Comparison of ENCODE assay signal across 8 cellular contexts in genomic region chr12:123150804-123151678, GRCh38. TPM values are rescaled to one million over a fixed set of nuclear protein-coding genes. Genes with fewer than 3 reads are reported as not detected.
DNase-seq lines count a peak whose midpoint lies in the region; ATAC-seq and TF ChIP-seq lines count a peak whose summit lies in the region.

PITPNM2 (minus strand) TSS chr12:123151090; CDS start chr12:123034590, 116,500 bp downstream.

- no peak for TF ChIP-seq EP300 in Ishikawa (IDR thresholded peaks at IDR 0.05; ENCODE audit: borderline replicate concordance)

- peak within 1 kb of the TSS; percentile 73 to 87 for H3K27ac ChIP-seq in right atrium auricular region

- peak within 1 kb of the TSS; percentile 55 to 73 for H3K4me3 ChIP-seq in right atrium auricular region
- peak within 1 kb of the TSS; percentile 60 for H3K4me3 ChIP-seq in retinal pigment epithelial cell (ENCODE audit: low read length)

- H3K9me3 ChIP-seq in T-helper 17 cell (ENCODE audit: control insufficient read depth, low read length, poor library complexity, severe bottlenecking) (no peaks in the 10 kb centered on the region), right atrium auricular region (no peaks in the 10 kb centered on the region)

- no peaks in the 10 kb centered on the region for H3K27me3 Mint-ChIP-seq in T-helper 17 cell

- H3K4me3 Mint-ChIP-seq in T-helper 17 cell: peak within 1 kb of the TSS; percentile 91

- peaks cover 18% of the 10 kb centered on the region for H3K4me1 Mint-ChIP-seq in T-helper 17 cell

- no peak for TF ChIP-seq RAD21 in Ishikawa (IDR thresholded peaks at IDR 0.05; ENCODE audit: low read depth)

- ATAC-seq in GM19351 (IDR thresholded peaks at IDR 0.05; ENCODE audit: unreplicated experiment) (peak; percentile 67), T-helper 17 cell (peak; percentile 93)

- H3K27me3 ChIP-seq in right atrium auricular region: no peaks in the 10 kb centered on the region

- no peak within 1 kb of the TSS for H3K27ac Mint-ChIP-seq in T-helper 17 cell

- peaks cover 3% of the 10 kb centered on the region for H3K36me3 Mint-ChIP-seq in T-helper 17 cell (ENCODE audit: low read depth)

- DNase-seq in Ammon's horn (ENCODE audit: low spot score) (peak; percentile 40), T-helper 17 cell (peak; percentile 43 to 61 (median 52)), amniotic epithelial cell (ENCODE audit: low read depth) (peak; percentile 47), right atrium auricular region (ENCODE audit: low spot score) (no peak), retinal pigment epithelial cell (ENCODE audit: low read depth) (no peak), A172 (ENCODE audit: low spot score) (no peak)

- H3K36me3 ChIP-seq in right atrium auricular region: no peaks in the 10 kb centered on the region

- TF ChIP-seq CTCF in right atrium auricular region (IDR thresholded peaks at IDR 0.05): peak in 1 of 2 donors; percentile 42
- no peak for TF ChIP-seq CTCF in retinal pigment epithelial cell (conservative IDR thresholded peaks at IDR 0.05; ENCODE audit: low read depth, low read length)

- H3K4me1 ChIP-seq in right atrium auricular region: peaks cover 0 to 31% of the 10 kb centered on the region in 2 donors

TF ChIP-seq in Ishikawa, 13 proteins besides CTCF, POLR2A, EP300 and RAD21:
- TF ChIP-seq YY1 (IDR thresholded peaks at IDR 0.05; ENCODE audit: low read depth): no peak
- TF ChIP-seq TAF1 (IDR thresholded peaks at IDR 0.05; ENCODE audit: low read depth): peak; percentile 5; the same call in 1 of the 2 replicates
- no peak for TF ChIP-seq TEAD4 (IDR thresholded peaks at IDR 0.05)
- peak; percentile 60; the same call in 1 of the 2 replicates for TF ChIP-seq MAX (IDR thresholded peaks at IDR 0.05)
TF ChIP-seq in Ishikawa: peak in this region for 2.

RNA-seq across cellular contexts. Expression of gene PITPNM2, which starts in this region (rescaled TPM):
- total RNA-seq in T-helper 17 cell (10 to 100 TPM; 21.7 to 47.9 TPM), right atrium auricular region (10 to 100 TPM in 1 of 2 donors, 1 to 10 TPM in 1; 9.4 to 10.5 TPM)
- 1.8 and 3.6 TPM in 2 replicates for total RNA-seq in A172 (2014; rRNA removed; shearing (Covaris generic))

Comparison
In these comparisons a context has a peak if more than half of its experiments do, and no peak if none do; other contexts are left out.
1. DNase-seq: peak in Ammon's horn (single experiment), T-helper 17 cell (3 of 3) and amniotic epithelial cell (single experiment); none in right atrium auricular region (single experiment), retinal pigment epithelial cell (single experiment) and A172 (single experiment).